ENCODE assay signal across 11 cellular contexts in the genomic region with DNA sequence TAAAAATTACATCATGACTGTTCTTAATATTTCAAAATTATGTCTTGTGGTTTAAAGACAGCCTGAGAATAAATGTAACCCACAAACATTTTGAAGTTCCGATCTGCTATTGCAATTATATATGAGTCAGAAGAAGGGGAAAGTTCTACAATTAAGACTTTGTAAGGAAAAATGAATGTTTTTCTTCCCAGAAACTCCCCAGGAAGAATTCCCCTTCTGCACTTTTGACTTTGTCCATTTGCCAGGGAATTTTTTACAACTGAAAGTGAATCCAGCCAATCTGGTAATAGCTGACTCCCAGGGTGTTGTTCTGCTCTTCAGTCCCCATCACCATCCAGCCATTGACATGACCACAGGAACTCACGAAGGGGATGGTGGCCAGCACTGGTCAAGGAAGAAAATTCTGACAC.
A peak's percentile ranks its signal among the peaks of the same experiment; 100 is the strongest.
DNase-seq lines count a peak whose midpoint lies in the region; ATAC-seq, FAIRE-seq and TF ChIP-seq lines count a peak whose summit lies in the region.
"Had no signal": no experiment of that assay in that cellular context is flagged by ENCODE, and none has a peak within 500 bp of the region (broad histone marks: within the 10 kb centered on the region; RNA-seq: fewer than 3 reads in every experiment).

No MANE protein-coding gene starts in this region.

- in situ Hi-C loops in astrocyte of the cerebellum (cut with HindIII; ENCODE audit: low sequenced_read_pairs), result no loop called here

- H3K4me1 ChIP-seq in subcutaneous abdominal adipose tissue (ENCODE audit: control insufficient read depth in 5 of 5, insufficient read depth in 5 of 5, low read length in 5 of 5) (peaks cover 0 to 17% (median 15%) of the 10 kb centered on the region in 5 donors), small intestine (ENCODE audit: control insufficient read depth in 2 of 2, insufficient read depth in 1 of 2, low read depth in 1 of 2, low read length in 1 of 2) (no peaks in the 10 kb centered on the region)

- H3K4me3 ChIP-seq in astrocyte of the cerebellum (ENCODE audit: low read depth, low read length) (no peak overlapping the region), subcutaneous abdominal adipose tissue (ENCODE audit: low read depth in 1 of 5, low read length in 5 of 5) (no peak overlapping the region), small intestine (ENCODE audit: low read depth in 1 of 2, low read length in 2 of 2) (no peak overlapping the region)

- H3K9me3 ChIP-seq in subcutaneous abdominal adipose tissue (ENCODE audit: control insufficient read depth in 5 of 5, low read length in 5 of 5) (no peaks in the 10 kb centered on the region), small intestine (ENCODE audit: control insufficient read depth, low read depth) (no peaks in the 10 kb centered on the region)

- H3K9ac ChIP-seq in subcutaneous abdominal adipose tissue (ENCODE audit: low read length in 5 of 5), result peak overlapping the region in 3 of 5 donors; percentile 26 to 77 (median 70)

- 11 to 22% (median 18%) methylated on average over 2 of the region's 2 CpGs for WGBS in small intestine, 3 donors

- H3K36me3 ChIP-seq in subcutaneous abdominal adipose tissue (ENCODE audit: control insufficient read depth in 5 of 5, insufficient read depth in 5 of 5, low read length in 5 of 5) (no peaks in the 10 kb centered on the region), small intestine (ENCODE audit: control insufficient read depth in 2 of 2, insufficient read depth in 2 of 2, low read length in 2 of 2) (no peaks in the 10 kb centered on the region)

- TF ChIP-seq CTCF in astrocyte of the cerebellum (IDR thresholded peaks at IDR 0.05; ENCODE audit: low read depth, low read length, missing control alignments), result no peak

- H3K27me3 ChIP-seq in subcutaneous abdominal adipose tissue (ENCODE audit: control insufficient read depth in 5 of 5, insufficient read depth in 4 of 5, low read length in 5 of 5) (no peaks in the 10 kb centered on the region), small intestine (ENCODE audit: control insufficient read depth in 2 of 2, insufficient read depth in 2 of 2, low read length in 2 of 2) (peaks cover 0 to 2% of the 10 kb centered on the region in 2 donors)

- H3K27ac ChIP-seq in subcutaneous abdominal adipose tissue (ENCODE audit: low read depth, low read length), result peak overlapping the region; percentile 88
- H3K27ac ChIP-seq in small intestine (ENCODE audit: low read depth in 1 of 2, low read length in 1 of 2), result no peak overlapping the region

- no peak for ATAC-seq in HG03139 (IDR thresholded peaks at IDR 0.05; ENCODE audit: unreplicated experiment)

- DNase-seq in HCEC 1CT (peak; percentile 76), astrocyte of the cerebellum (ENCODE audit: low read depth) (peak; percentile 99), iris pigment epithelial cell (ENCODE audit: low read depth) (peak; percentile 91), GOT3 (lab: John Stamatoyannopoulos, UW) (no peak), small intestine (no peak)
- no peak for DNase-seq in stimulated activated CD4-positive, alpha-beta T cell treated with anti-CD3 and anti-CD28 coated beads, Interleukin-4, amount 100 ng/mL, for 4 hours
- DNase-seq: activated naive CD4-positive, alpha-beta T cell; NCI-H2107; stimulated activated CD4-positive, alpha-beta T cell treated with anti-CD3 and anti-CD28 coated beads, Interleukin-12 subunit alpha, Interleukin-12 subunit beta, amount 100 ng/mL, for 4 hours had no signal

- no peak for FAIRE-seq in small intestine (lab: Jason Lieb, UNC)

Comparison
In these comparisons a context has a peak if more than half of its experiments do, and no peak if none do; other contexts are left out.
1. DNase-seq: peak in HCEC 1CT (single experiment), astrocyte of the cerebellum (single experiment) and iris pigment epithelial cell (single experiment); none in stimulated activated CD4-positive, alpha-beta T cell treated with anti-CD3 and anti-CD28 coated beads, Interleukin-4, amount 100 ng/mL, for 4 hours (0 of 2), GOT3 (single experiment) and small intestine (single experiment).